ENCODE assay signal across 8 cellular contexts in the genomic region with DNA sequence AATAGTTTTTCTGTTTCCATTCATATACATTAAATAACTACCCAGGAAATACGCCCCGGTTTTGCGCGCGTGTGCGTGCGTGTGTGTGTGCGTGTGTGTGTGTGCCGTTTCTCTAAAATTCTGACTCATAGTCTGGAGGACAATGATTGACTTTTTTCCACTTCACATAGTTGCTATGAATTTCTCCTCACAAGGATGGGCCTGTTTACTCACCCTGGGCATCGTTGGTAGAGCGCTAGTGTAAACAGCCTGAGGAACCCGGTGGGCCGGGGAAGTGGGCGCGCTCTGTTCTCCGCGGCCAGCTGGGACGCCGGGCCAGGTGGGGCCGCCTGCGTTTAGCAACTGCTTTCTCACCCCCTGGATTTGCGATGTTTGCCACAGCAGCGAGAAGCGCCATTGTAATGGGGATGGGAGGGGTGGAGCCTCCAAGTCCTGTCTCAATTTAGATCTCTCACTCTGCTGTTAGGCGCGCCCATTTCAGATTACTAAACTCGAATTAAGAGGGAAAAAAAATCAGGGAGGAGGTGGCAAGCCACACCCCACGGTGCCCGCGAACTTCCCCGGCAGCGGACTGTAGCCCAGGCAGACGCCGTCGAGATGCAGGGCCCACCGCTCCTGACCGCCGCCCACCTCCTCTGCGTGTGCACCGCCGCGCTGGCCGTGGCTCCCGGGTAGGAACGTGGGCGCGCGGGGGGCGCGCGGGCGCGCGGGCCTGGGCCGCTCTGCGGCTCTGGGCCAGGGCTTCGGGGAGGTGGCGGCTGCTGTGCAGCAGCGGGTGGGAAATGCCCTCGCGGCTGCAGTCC. TPM values are rescaled to one million over a fixed set of nuclear protein-coding genes. Genes with fewer than 3 reads are reported as not detected.
A peak's percentile ranks its signal among the peaks of the same experiment; 100 is the strongest.
DNase-seq lines count a peak whose midpoint lies in the region; ATAC-seq lines count a peak whose summit lies in the region.

A gene (plus strand): TSS at position 585 of the 803 bp plus-strand sequence. CDS start 13 bp downstream, at position 598.

- H3K9ac ChIP-seq in mucosa of rectum (ENCODE audit: low read depth in 1 of 2, low read length in 2 of 2) = peak within 1 kb of the TSS; percentile 8 to 52

- H3K9me3 Mint-ChIP-seq in activated CD8-positive, alpha-beta memory T cell treated with anti-CD3 and anti-CD28 coated beads, Interleukin-2, amount 10 ng/mL, durations not matched to agents 7 days and 5 days (ENCODE audit: low read depth) = no peaks in the 10 kb centered on the region

- peak within 1 kb of the TSS; percentile 66 for H3K4me3 ChIP-seq in mucosa of rectum (ENCODE audit: low read length in 2 of 2)

- DNase-seq in DMS79 treated with DMSO at 0.1 percent for 48 hours (lab: John Stamatoyannopoulos, UW) (peak; percentile 13), DMS79 (lab: John Stamatoyannopoulos, UW) (no peak), NCI-H524 treated with DMSO at 0.1 percent for 48 hours (lab: John Stamatoyannopoulos, UW) (peak; percentile 7), epidermal melanocyte (ENCODE audit: insufficient read length, low spot score) (peak; percentile 38)
- peak; percentile 69 for DNase-seq in activated CD8-positive, alpha-beta memory T cell treated with anti-CD3 and anti-CD28 coated beads, Interleukin-2, amount 10 ng/mL, durations not matched to agents 7 days and 5 days
- DNase-seq in stimulated activated CD8-positive, alpha-beta memory T cell treated with anti-CD3 and anti-CD28 coated beads, Interleukin-7, amount 100 ng/mL, for 1 hour (ENCODE audit: low read depth in 2 of 2) = peak; percentile 14 to 19

- peak; percentile 56 for ATAC-seq in HG02943 (IDR thresholded peaks at IDR 0.05; ENCODE audit: low read depth, unreplicated experiment)
- ATAC-seq in activated CD8-positive, alpha-beta memory T cell treated with anti-CD3 and anti-CD28 coated beads, Interleukin-2, amount 10 ng/mL, durations not matched to agents 7 days and 5 days = peak; percentile 79

- H3K4me1 ChIP-seq in mucosa of rectum (ENCODE audit: control insufficient read depth in 2 of 2, insufficient read depth in 2 of 2, low read length in 2 of 2) = no peaks in the 10 kb centered on the region

- H3K27me3 Mint-ChIP-seq in activated CD8-positive, alpha-beta memory T cell treated with anti-CD3 and anti-CD28 coated beads, Interleukin-2, amount 10 ng/mL, durations not matched to agents 7 days and 5 days = peaks cover 32% of the 10 kb centered on the region

- CTCF ChIA-PET in activated CD8-positive, alpha-beta memory T cell treated with anti-CD3 and anti-CD28 coated beads, Interleukin-2, amount 10 ng/mL, durations not matched to agents 7 days and 5 days (lab: Charles Lee) = no interaction called here

- no peaks in the 10 kb centered on the region for H3K9me3 ChIP-seq in mucosa of rectum (ENCODE audit: control insufficient read depth in 2 of 2, low read length in 2 of 2)

- H3K36me3 ChIP-seq in mucosa of rectum (ENCODE audit: control insufficient read depth in 2 of 2, insufficient read depth in 2 of 2, low read length in 2 of 2) = no peaks in the 10 kb centered on the region

- peaks cover 23% of the 10 kb centered on the region for H3K4me1 Mint-ChIP-seq in activated CD8-positive, alpha-beta memory T cell treated with anti-CD3 and anti-CD28 coated beads, Interleukin-2, amount 10 ng/mL, durations not matched to agents 7 days and 5 days

- H3K27ac ChIP-seq in mucosa of rectum (ENCODE audit: low read depth in 2 of 2, low read length in 2 of 2) = peak within 1 kb of the TSS; percentile 45 to 50

- H3K4me3 Mint-ChIP-seq in activated CD8-positive, alpha-beta memory T cell treated with anti-CD3 and anti-CD28 coated beads, Interleukin-2, amount 10 ng/mL, durations not matched to agents 7 days and 5 days = peak within 1 kb of the TSS; percentile 78

- H3K27me3 ChIP-seq in mucosa of rectum (ENCODE audit: control insufficient read depth in 2 of 2, insufficient read depth in 2 of 2, low read length in 2 of 2) = peaks cover 0 to 4% of the 10 kb centered on the region in 2 donors

- H3K27ac Mint-ChIP-seq in activated CD8-positive, alpha-beta memory T cell treated with anti-CD3 and anti-CD28 coated beads, Interleukin-2, amount 10 ng/mL, durations not matched to agents 7 days and 5 days = peak within 1 kb of the TSS; percentile 74

- peaks cover 10% of the 10 kb centered on the region for H3K36me3 Mint-ChIP-seq in activated CD8-positive, alpha-beta memory T cell treated with anti-CD3 and anti-CD28 coated beads, Interleukin-2, amount 10 ng/mL, durations not matched to agents 7 days and 5 days

RNA-seq across cellular contexts. Expression of the gene that starts here (rescaled TPM):
- 10 to 100 TPM in 1 of 2 experiments, 1 to 10 TPM in 1; 1.7 to 11.2 TPM for total RNA-seq in activated CD8-positive, alpha-beta memory T cell treated with anti-CD3 and anti-CD28 coated beads, Interleukin-2, amount 10 ng/mL, durations not matched to agents 7 days and 5 days
